3 cellular contexts compared by ENCODE assay signal in the genomic region with DNA sequence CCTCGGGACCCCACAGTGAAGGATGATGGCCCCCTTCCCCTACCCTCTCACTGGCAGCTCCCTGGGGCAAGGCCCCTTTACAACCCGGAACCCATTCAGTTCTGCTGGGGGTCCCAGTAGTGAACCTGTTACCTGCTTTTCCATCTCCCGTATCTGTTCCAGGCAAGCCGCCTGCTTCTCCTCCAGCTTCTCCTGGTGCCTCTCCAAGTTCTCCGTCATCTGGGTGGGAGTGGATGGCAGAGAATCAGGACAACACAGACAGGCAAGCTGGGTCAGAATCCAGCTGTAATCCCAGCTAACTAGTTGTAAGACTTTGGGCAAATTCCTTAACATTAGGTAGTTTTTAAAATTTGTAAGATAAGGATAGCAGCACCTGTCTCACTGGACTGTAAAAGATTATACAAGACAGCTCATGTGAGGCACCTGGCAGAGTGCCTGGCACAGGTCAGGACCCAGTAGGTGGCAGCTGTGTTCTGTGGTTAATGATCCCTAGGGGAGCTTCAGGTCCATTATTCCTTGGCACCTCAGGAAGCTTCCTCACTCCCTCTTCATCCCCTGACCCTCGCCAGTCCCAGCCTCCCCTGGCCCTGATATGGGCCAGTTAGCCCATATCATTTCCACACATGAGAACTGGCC.
TF ChIP-seq lines count a peak whose summit lies in the region.

No MANE protein-coding gene starts in this region.

TF ChIP-seq in HEK293T, 16 proteins besides CTCF, POLR2A, EP300 and RAD21:
- TF ChIP-seq ELF4 (IDR thresholded peaks at IDR 0.05) (no peak), HDGF (IDR thresholded peaks at IDR 0.05; ENCODE audit: borderline replicate concordance) (no peak), FOXK2 (IDR thresholded peaks at IDR 0.05) (no peak), ZNF384 (IDR thresholded peaks at IDR 0.05) (no peak), FOXM1 (IDR thresholded peaks at IDR 0.05; ENCODE audit: borderline replicate concordance) (no peak), NFRKB (IDR thresholded peaks at IDR 0.05) (no peak), SUZ12 (IDR thresholded peaks at IDR 0.05) (no peak), BHLHE40 (IDR thresholded peaks at IDR 0.05; ENCODE audit: borderline replicate concordance) (no peak), CTBP1 (IDR thresholded peaks at IDR 0.05; ENCODE audit: borderline replicate concordance) (no peak), ARNT (IDR thresholded peaks at IDR 0.05) (no peak), LEF1 (IDR thresholded peaks at IDR 0.05; ENCODE audit: borderline replicate concordance) (no peak), L3MBTL2 (conservative IDR thresholded peaks at IDR 0.05) (no peak), TARDBP (IDR thresholded peaks at IDR 0.05) (no peak), SP1 (IDR thresholded peaks at IDR 0.05) (no peak)
- TF ChIP-seq, protein P1, sequence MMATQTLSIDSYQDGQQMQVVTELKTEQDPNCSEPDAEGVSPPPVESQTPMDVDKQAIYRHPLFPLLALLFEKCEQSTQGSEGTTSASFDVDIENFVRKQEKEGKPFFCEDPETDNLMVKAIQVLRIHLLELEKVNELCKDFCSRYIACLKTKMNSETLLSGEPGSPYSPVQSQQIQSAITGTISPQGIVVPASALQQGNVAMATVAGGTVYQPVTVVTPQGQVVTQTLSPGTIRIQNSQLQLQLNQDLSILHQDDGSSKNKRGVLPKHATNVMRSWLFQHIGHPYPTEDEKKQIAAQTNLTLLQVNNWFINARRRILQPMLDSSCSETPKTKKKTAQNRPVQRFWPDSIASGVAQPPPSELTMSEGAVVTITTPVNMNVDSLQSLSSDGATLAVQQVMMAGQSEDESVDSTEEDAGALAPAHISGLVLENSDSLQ (IDR thresholded peaks at IDR 0.05) = no peak

TF ChIP-seq in SK-N-SH, 30 proteins besides CTCF, POLR2A, EP300 and RAD21:
- no peak for TF ChIP-seq YY1 (IDR thresholded peaks at IDR 0.05; ENCODE audit: low read depth)
- TF ChIP-seq, protein P2, sequence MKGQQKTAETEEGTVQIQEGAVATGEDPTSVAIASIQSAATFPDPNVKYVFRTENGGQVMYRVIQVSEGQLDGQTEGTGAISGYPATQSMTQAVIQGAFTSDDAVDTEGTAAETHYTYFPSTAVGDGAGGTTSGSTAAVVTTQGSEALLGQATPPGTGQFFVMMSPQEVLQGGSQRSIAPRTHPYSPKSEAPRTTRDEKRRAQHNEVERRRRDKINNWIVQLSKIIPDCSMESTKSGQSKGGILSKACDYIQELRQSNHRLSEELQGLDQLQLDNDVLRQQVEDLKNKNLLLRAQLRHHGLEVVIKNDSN (IDR thresholded peaks at IDR 0.05; ENCODE audit: borderline replicate concordance, low read depth) = no peak
- no peak for TF ChIP-seq TAF1 (IDR thresholded peaks at IDR 0.05; ENCODE audit: borderline replicate concordance, low read depth, low read length)
- no peak for TF ChIP-seq JUND (IDR thresholded peaks at IDR 0.05)
- no peak for TF ChIP-seq POLR2AphosphoS5 (IDR thresholded peaks at IDR 0.05; ENCODE audit: low read depth, low read length)
- TF ChIP-seq, protein P3, sequence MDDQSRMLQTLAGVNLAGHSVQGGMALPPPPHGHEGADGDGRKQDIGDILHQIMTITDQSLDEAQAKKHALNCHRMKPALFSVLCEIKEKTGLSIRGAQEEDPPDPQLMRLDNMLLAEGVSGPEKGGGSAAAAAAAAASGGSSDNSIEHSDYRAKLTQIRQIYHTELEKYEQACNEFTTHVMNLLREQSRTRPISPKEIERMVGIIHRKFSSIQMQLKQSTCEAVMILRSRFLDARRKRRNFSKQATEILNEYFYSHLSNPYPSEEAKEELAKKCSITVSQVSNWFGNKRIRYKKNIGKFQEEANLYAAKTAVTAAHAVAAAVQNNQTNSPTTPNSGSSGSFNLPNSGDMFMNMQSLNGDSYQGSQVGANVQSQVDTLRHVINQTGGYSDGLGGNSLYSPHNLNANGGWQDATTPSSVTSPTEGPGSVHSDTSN (IDR thresholded peaks at IDR 0.05) = no peak
- no peak for TF ChIP-seq ELF1 (IDR thresholded peaks at IDR 0.05)
- TF ChIP-seq, protein P4, sequence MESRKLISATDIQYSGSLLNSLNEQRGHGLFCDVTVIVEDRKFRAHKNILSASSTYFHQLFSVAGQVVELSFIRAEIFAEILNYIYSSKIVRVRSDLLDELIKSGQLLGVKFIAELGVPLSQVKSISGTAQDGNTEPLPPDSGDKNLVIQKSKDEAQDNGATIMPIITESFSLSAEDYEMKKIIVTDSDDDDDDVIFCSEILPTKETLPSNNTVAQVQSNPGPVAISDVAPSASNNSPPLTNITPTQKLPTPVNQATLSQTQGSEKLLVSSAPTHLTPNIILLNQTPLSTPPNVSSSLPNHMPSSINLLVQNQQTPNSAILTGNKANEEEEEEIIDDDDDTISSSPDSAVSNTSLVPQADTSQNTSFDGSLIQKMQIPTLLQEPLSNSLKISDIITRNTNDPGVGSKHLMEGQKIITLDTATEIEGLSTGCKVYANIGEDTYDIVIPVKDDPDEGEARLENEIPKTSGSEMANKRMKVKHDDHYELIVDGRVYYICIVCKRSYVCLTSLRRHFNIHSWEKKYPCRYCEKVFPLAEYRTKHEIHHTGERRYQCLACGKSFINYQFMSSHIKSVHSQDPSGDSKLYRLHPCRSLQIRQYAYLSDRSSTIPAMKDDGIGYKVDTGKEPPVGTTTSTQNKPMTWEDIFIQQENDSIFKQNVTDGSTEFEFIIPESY (IDR thresholded peaks at IDR 0.05; ENCODE audit: borderline replicate concordance, low read depth) = no peak
- TF ChIP-seq, protein P5, sequence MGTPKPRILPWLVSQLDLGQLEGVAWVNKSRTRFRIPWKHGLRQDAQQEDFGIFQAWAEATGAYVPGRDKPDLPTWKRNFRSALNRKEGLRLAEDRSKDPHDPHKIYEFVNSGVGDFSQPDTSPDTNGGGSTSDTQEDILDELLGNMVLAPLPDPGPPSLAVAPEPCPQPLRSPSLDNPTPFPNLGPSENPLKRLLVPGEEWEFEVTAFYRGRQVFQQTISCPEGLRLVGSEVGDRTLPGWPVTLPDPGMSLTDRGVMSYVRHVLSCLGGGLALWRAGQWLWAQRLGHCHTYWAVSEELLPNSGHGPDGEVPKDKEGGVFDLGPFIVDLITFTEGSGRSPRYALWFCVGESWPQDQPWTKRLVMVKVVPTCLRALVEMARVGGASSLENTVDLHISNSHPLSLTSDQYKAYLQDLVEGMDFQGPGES (IDR thresholded peaks at IDR 0.05; ENCODE audit: low read depth, low read length) = no peak
TF ChIP-seq in SK-N-SH: peak in this region for 0.

TF ChIP-seq in WTC11, 78 proteins besides CTCF, POLR2A, EP300 and RAD21:
- TF ChIP-seq, protein P6, sequence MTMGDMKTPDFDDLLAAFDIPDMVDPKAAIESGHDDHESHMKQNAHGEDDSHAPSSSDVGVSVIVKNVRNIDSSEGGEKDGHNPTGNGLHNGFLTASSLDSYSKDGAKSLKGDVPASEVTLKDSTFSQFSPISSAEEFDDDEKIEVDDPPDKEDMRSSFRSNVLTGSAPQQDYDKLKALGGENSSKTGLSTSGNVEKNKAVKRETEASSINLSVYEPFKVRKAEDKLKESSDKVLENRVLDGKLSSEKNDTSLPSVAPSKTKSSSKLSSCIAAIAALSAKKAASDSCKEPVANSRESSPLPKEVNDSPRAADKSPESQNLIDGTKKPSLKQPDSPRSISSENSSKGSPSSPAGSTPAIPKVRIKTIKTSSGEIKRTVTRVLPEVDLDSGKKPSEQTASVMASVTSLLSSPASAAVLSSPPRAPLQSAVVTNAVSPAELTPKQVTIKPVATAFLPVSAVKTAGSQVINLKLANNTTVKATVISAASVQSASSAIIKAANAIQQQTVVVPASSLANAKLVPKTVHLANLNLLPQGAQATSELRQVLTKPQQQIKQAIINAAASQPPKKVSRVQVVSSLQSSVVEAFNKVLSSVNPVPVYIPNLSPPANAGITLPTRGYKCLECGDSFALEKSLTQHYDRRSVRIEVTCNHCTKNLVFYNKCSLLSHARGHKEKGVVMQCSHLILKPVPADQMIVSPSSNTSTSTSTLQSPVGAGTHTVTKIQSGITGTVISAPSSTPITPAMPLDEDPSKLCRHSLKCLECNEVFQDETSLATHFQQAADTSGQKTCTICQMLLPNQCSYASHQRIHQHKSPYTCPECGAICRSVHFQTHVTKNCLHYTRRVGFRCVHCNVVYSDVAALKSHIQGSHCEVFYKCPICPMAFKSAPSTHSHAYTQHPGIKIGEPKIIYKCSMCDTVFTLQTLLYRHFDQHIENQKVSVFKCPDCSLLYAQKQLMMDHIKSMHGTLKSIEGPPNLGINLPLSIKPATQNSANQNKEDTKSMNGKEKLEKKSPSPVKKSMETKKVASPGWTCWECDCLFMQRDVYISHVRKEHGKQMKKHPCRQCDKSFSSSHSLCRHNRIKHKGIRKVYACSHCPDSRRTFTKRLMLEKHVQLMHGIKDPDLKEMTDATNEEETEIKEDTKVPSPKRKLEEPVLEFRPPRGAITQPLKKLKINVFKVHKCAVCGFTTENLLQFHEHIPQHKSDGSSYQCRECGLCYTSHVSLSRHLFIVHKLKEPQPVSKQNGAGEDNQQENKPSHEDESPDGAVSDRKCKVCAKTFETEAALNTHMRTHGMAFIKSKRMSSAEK (CRISPR knock-in tag; IDR thresholded peaks at IDR 0.05; ENCODE audit: borderline replicate concordance) = no peak
- TF ChIP-seq, protein P7, sequence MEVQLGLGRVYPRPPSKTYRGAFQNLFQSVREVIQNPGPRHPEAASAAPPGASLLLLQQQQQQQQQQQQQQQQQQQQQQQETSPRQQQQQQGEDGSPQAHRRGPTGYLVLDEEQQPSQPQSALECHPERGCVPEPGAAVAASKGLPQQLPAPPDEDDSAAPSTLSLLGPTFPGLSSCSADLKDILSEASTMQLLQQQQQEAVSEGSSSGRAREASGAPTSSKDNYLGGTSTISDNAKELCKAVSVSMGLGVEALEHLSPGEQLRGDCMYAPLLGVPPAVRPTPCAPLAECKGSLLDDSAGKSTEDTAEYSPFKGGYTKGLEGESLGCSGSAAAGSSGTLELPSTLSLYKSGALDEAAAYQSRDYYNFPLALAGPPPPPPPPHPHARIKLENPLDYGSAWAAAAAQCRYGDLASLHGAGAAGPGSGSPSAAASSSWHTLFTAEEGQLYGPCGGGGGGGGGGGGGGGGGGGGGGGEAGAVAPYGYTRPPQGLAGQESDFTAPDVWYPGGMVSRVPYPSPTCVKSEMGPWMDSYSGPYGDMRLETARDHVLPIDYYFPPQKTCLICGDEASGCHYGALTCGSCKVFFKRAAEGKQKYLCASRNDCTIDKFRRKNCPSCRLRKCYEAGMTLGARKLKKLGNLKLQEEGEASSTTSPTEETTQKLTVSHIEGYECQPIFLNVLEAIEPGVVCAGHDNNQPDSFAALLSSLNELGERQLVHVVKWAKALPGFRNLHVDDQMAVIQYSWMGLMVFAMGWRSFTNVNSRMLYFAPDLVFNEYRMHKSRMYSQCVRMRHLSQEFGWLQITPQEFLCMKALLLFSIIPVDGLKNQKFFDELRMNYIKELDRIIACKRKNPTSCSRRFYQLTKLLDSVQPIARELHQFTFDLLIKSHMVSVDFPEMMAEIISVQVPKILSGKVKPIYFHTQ (CRISPR knock-in tag; IDR thresholded peaks at IDR 0.05) = no peak
- TF ChIP-seq, protein P8, sequence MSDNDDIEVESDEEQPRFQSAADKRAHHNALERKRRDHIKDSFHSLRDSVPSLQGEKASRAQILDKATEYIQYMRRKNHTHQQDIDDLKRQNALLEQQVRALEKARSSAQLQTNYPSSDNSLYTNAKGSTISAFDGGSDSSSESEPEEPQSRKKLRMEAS (CRISPR knock-in tag; IDR thresholded peaks at IDR 0.05) = no peak
- TF ChIP-seq NFYB (CRISPR knock-in tag; conservative IDR thresholded peaks at IDR 0.05; ENCODE audit: low read depth) = no peak
- TF ChIP-seq MYBL2 (CRISPR knock-in tag; IDR thresholded peaks at IDR 0.05) = no peak
- TF ChIP-seq, protein P9, sequence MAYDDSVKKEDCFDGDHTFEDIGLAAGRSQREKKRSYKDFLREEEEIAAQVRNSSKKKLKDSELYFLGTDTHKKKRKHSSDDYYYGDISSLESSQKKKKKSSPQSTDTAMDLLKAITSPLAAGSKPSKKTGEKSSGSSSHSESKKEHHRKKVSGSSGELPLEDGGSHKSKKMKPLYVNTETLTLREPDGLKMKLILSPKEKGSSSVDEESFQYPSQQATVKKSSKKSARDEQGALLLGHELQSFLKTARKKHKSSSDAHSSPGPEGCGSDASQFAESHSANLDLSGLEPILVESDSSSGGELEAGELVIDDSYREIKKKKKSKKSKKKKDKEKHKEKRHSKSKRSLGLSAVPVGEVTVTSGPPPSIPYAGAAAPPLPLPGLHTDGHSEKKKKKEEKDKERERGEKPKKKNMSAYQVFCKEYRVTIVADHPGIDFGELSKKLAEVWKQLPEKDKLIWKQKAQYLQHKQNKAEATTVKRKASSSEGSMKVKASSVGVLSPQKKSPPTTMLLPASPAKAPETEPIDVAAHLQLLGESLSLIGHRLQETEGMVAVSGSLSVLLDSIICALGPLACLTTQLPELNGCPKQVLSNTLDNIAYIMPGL (CRISPR knock-in tag; IDR thresholded peaks at IDR 0.05) = no peak
- TF ChIP-seq ZNF121 (CRISPR knock-in tag; IDR thresholded peaks at IDR 0.05) = no peak
